8 cellular contexts compared by ENCODE assay signal in genomic region chr4:169271692-169272007, GRCh38. TPM values are rescaled to one million over a fixed set of nuclear protein-coding genes. Genes with fewer than 3 reads are reported as not detected.
DNase-seq lines count a peak whose midpoint lies in the region; ATAC-seq and TF ChIP-seq lines count a peak whose summit lies in the region.

No MANE protein-coding gene starts in this region.

- peak overlapping the region; percentile 84 for H3K9ac ChIP-seq in fibroblast of lung (ENCODE audit: insufficient read depth, low read length)
- H3K9ac ChIP-seq in rectal smooth muscle tissue (ENCODE audit: low read length) = peak overlapping the region; percentile 83

- no peak for TF ChIP-seq CTCF in GM13976 (IDR thresholded peaks at IDR 0.05; ENCODE audit: borderline replicate concordance, control extremely low read depth, extremely low read depth, insufficient read depth, missing control alignments)
- no peak for TF ChIP-seq CTCF in PC-9 (conservative IDR thresholded peaks at IDR 0.05)
- TF ChIP-seq CTCF in fibroblast of lung (conservative IDR thresholded peaks at IDR 0.05 in 1 of 2, IDR thresholded peaks at IDR 0.05 in 1 of 2; ENCODE audit: low read depth in 1 of 2, low read length in 2 of 2) = no peak

- H3K79me2 ChIP-seq in PC-9 (ENCODE audit: low read depth) (peaks cover 39% of the 10 kb centered on the region), fibroblast of lung (ENCODE audit: control insufficient read depth, insufficient read depth, low read length) (peaks cover 40% of the 10 kb centered on the region)

- POLR2A ChIA-PET in PC-9 (lab: Charles Lee; ENCODE audit: unreplicated experiment) = no interaction called here

- H3K9me3 ChIP-seq in PC-9 (ENCODE audit: insufficient read depth, low read depth) (no peaks in the 10 kb centered on the region), fibroblast of lung (ENCODE audit: control insufficient read depth, insufficient read depth, low read depth, low read length) (no peaks in the 10 kb centered on the region)

- H3K4me2 ChIP-seq in PC-9 (peak overlapping the region; percentile 91), fibroblast of lung (ENCODE audit: extremely low read depth, insufficient read depth, low read length) (peak overlapping the region; percentile 89)

- peaks cover 33% of the 10 kb centered on the region for H3K4me1 ChIP-seq in PC-9 (replicated peaks; ENCODE audit: insufficient read depth)
- H3K4me1 ChIP-seq in fibroblast of lung (ENCODE audit: control insufficient read depth, extremely low read depth, insufficient read depth, low read length) = peaks cover 9% of the 10 kb centered on the region
- H3K4me1 ChIP-seq in rectal smooth muscle tissue (ENCODE audit: control insufficient read depth, insufficient read depth, low read length) = peaks cover 6% of the 10 kb centered on the region

- H3K9me2 ChIP-seq in PC-9 (ENCODE audit: insufficient read depth) = no peaks in the 10 kb centered on the region

- H2AFZ ChIP-seq in PC-9 (peak overlapping the region; percentile 88), fibroblast of lung (ENCODE audit: low read length) (peak overlapping the region; percentile 38)

- H3K27ac ChIP-seq in PC-9 (peak overlapping the region; percentile 64), fibroblast of lung (ENCODE audit: insufficient read depth, low read length) (peak overlapping the region; percentile 71), rectal smooth muscle tissue (ENCODE audit: low read depth, low read length) (no peak overlapping the region)

- intact Hi-C loops in PC-9 (cut with micrococcal nuclease; ENCODE audit: unreplicated experiment) = loop anchor here (1.0 to 5.0 kb wide), 7 partner anchors 12 to 259 kb away; partner anchors contain the start of gene CBR4

- H3F3A ChIP-seq in PC-9 (ENCODE audit: insufficient read depth, low read depth) = peaks cover 33% of the 10 kb centered on the region

- ATAC-seq in GM19452 (IDR thresholded peaks at IDR 0.05; ENCODE audit: unreplicated experiment) = no peak

- H4K20me1 ChIP-seq in PC-9 (ENCODE audit: insufficient read depth) (no peaks in the 10 kb centered on the region), fibroblast of lung (ENCODE audit: control insufficient read depth, extremely low read depth, insufficient read depth, low read length) (no peaks in the 10 kb centered on the region)

- H3K4me3 ChIP-seq in PC-9 = peak overlapping the region; percentile 91
- peak overlapping the region; percentile 54 to 93 (median 88) for H3K4me3 ChIP-seq in fibroblast of lung (replicated peaks in 1 of 4; ENCODE audit: control extremely low read depth in 1 of 4, insufficient read depth in 1 of 4, low read depth in 3 of 4, low read length in 4 of 4)
- H3K4me3 ChIP-seq in rectal smooth muscle tissue (ENCODE audit: low read length) = peak overlapping the region; percentile 94

- no TSS peak for BruUV-seq in PC-9 (replicated peaks; lab: Mats Ljungman, UMichigan)

- H3K27me3 ChIP-seq in PC-9 (ENCODE audit: insufficient read depth, low read depth) (no peaks in the 10 kb centered on the region), fibroblast of lung (ENCODE audit: control insufficient read depth, insufficient read depth, low read length) (no peaks in the 10 kb centered on the region), rectal smooth muscle tissue (ENCODE audit: control insufficient read depth, insufficient read depth, low read length) (no peaks in the 10 kb centered on the region)

- H3K36me3 ChIP-seq in PC-9 (ENCODE audit: low read depth) (no peaks in the 10 kb centered on the region), fibroblast of lung (ENCODE audit: control insufficient read depth, insufficient read depth, low read length) (no peaks in the 10 kb centered on the region), rectal smooth muscle tissue (ENCODE audit: control insufficient read depth, insufficient read depth, low read length) (no peaks in the 10 kb centered on the region)

- in situ Hi-C loops in GM13976 (cut with MboI; ENCODE audit: low sequenced_read_pairs, unreplicated experiment) = no loop called here

- CTCF ChIA-PET in PC-9 (lab: Charles Lee) = no interaction called here

- DNase-seq in GM13976 (ENCODE audit: low spot score) = peak; percentile 30
- peak in 1 of 2 experiments; percentile 17 for DNase-seq in PC-9
- DNase-seq in fibroblast of lung (ENCODE audit: low read depth in 2 of 2) = no peak
- no peak for DNase-seq in NCI-H446 (lab: John Stamatoyannopoulos, UW)
- no peak for DNase-seq in DMS53 treated with DMSO at 0.1 percent for 48 hours (lab: John Stamatoyannopoulos, UW; ENCODE audit: unreplicated experiment)
- DNase-seq in NCI-H1105 treated with DMSO at 0.1 percent for 48 hours (lab: John Stamatoyannopoulos, UW) = no peak

RNA-seq across cellular contexts. Expression of gene SH3RF1, which starts 0.9 kb away (rescaled TPM):
- total RNA-seq in PC-9 (2021) = 26.4 and 37.4 TPM in 2 replicates
- 10.5 and 13.0 TPM in 2 replicates for total RNA-seq in fibroblast of lung
- polyA plus RNA-seq in fibroblast of lung = 15.7 and 18.8 TPM in 2 replicates
- polyA plus RNA-seq in fibroblast of lung (2012) = 10.6 and 16.4 TPM in 2 replicates
- polyA minus RNA-seq in fibroblast of lung (ENCODE audit: low replicate concordance) = 69.2 and 74.1 TPM in 2 replicates
